ENCODE assay signal across 8 cellular contexts in genomic region chr1:170530972-170531757, GRCh38. TPM values are rescaled to one million over a fixed set of nuclear protein-coding genes. Genes with fewer than 3 reads are reported as not detected.
DNase-seq lines count a peak whose midpoint lies in the region; ATAC-seq, FAIRE-seq and TF ChIP-seq lines count a peak whose summit lies in the region.

No MANE protein-coding gene starts in this region.

- H3K9me3 ChIP-seq in Caco-2 (no peaks in the 10 kb centered on the region), GM12878 (replicated peaks; ENCODE audit: control insufficient read depth, insufficient read depth, low read length) (no peaks in the 10 kb centered on the region), upper lobe of left lung (no peaks in the 10 kb centered on the region)

- H3K27ac ChIP-seq in GM12878 (ENCODE audit: control insufficient read depth, insufficient read depth), result peak overlapping the region; percentile 99
- H3K27ac ChIP-seq in upper lobe of left lung, result peak overlapping the region; percentile 87 to 93 (median 92)

- CTCF ChIA-PET in Caco-2 (lab: Charles Lee), result no interaction called here
- CTCF ChIA-PET in GM12878 (lab: Yijun Ruan, JAX), result interaction anchor here (0.6 to 1.3 kb wide), 4 partner anchors 10 to 199 kb away, joined by 3 to 4 read pairs (median 4); no protein-coding TSS in a partner anchor

- RAD21 ChIA-PET in GM12878 (lab: Charles Lee; ENCODE audit: unreplicated experiment), result interaction anchor here (0.6 to 4.7 kb wide), 12 partner anchors 10 to 528 kb away, joined by 3 to 41 read pairs (median 3); no protein-coding TSS in a partner anchor

- H3K4me2 ChIP-seq in GM12878 (ENCODE audit: control insufficient read depth, insufficient read depth), result peak overlapping the region; percentile 64

- peak overlapping the region; percentile 71 for H3K4me3 ChIP-seq in Caco-2 (ENCODE audit: low read depth, low read length)
- H3K4me3 ChIP-seq in GM12878, result peak overlapping the region; percentile 85
- peak overlapping the region; percentile 74 for H3K4me3 ChIP-seq in lower leg skin (ENCODE audit: low read depth, poor library complexity, severe bottlenecking)
- peak overlapping the region; percentile 26 to 65 (median 60) for H3K4me3 ChIP-seq in upper lobe of left lung

- peak overlapping the region; percentile 99 for H3K9ac ChIP-seq in GM12878 (ENCODE audit: control insufficient read depth, insufficient read depth, low read length)

- no peaks in the 10 kb centered on the region for H3K4me1 Mint-ChIP-seq in Caco-2 (ENCODE audit: low read depth, unreplicated experiment)
- peaks cover 7% of the 10 kb centered on the region for H3K4me1 Mint-ChIP-seq in activated T-helper 1 cell treated with anti-CD3 and anti-CD28 coated beads, Interleukin-12 subunit alpha, Interleukin-12 subunit beta, Interleukin-2, Interleukin-4 antibody, amounts not matched to agents 30 ng/mL and 10 ng/mL and 1 ng/mL, durations not matched to agents 14 hours and 24 hours and 36 hours (ENCODE audit: low read depth)

- peaks cover 6% of the 10 kb centered on the region for H3K27me3 Mint-ChIP-seq in Caco-2 (ENCODE audit: insufficient read depth, unreplicated experiment)
- H3K27me3 Mint-ChIP-seq in activated T-helper 1 cell treated with anti-CD3 and anti-CD28 coated beads, Interleukin-12 subunit alpha, Interleukin-12 subunit beta, Interleukin-2, Interleukin-4 antibody, amounts not matched to agents 30 ng/mL and 10 ng/mL and 1 ng/mL, durations not matched to agents 14 hours and 24 hours and 36 hours (ENCODE audit: insufficient read depth), result peaks cover 4% of the 10 kb centered on the region

- 38% methylated on average over 26 of the region's 29 CpGs for WGBS in GM12878 (ENCODE audit: insufficient coverage, insufficient replicate concordance, low lambda C conversion rate, missing lambda C conversion rate)
- 16 to 17% methylated on average over 29 of the region's 29 CpGs for WGBS in lower leg skin, 2 donors
- 22 to 24% methylated on average over 29 of the region's 29 CpGs for WGBS in upper lobe of left lung, 2 donors

- intact Hi-C loops in Caco-2 (cut with micrococcal nuclease; ENCODE audit: unreplicated experiment), result no loop called here
- intact Hi-C loops in GM12878 (cut with micrococcal nuclease; ENCODE audit: unreplicated experiment), result loop anchor here (5.0 to 10.0 kb wide), 5 partner anchors 306 to 826 kb away; partner anchors contain the start of gene SCYL3
- intact Hi-C loops in lower leg skin (cut with DNase I; ENCODE audit: low total_unique reads), result no loop called here
- intact Hi-C loops in activated T-helper 1 cell treated with anti-CD3 and anti-CD28 coated beads, Interleukin-12 subunit alpha, Interleukin-12 subunit beta, Interleukin-2, Interleukin-4 antibody, amounts not matched to agents 30 ng/mL and 10 ng/mL and 1 ng/mL, durations not matched to agents 14 hours and 24 hours and 36 hours (cut with micrococcal nuclease), result loop anchor here (5.0 to 10.0 kb wide), 4 partner anchors 606 to 1429 kb away; partner anchors contain the start of genes FMO4 and VAMP4

- no peaks in the 10 kb centered on the region for H3K9me3 Mint-ChIP-seq in Caco-2 (ENCODE audit: unreplicated experiment)
- no peaks in the 10 kb centered on the region for H3K9me3 Mint-ChIP-seq in activated T-helper 1 cell treated with anti-CD3 and anti-CD28 coated beads, Interleukin-12 subunit alpha, Interleukin-12 subunit beta, Interleukin-2, Interleukin-4 antibody, amounts not matched to agents 30 ng/mL and 10 ng/mL and 1 ng/mL, durations not matched to agents 14 hours and 24 hours and 36 hours

- no peak overlapping the region for H3K27ac Mint-ChIP-seq in Caco-2 (ENCODE audit: unreplicated experiment)
- no peak overlapping the region for H3K27ac Mint-ChIP-seq in activated T-helper 1 cell treated with anti-CD3 and anti-CD28 coated beads, Interleukin-12 subunit alpha, Interleukin-12 subunit beta, Interleukin-2, Interleukin-4 antibody, amounts not matched to agents 30 ng/mL and 10 ng/mL and 1 ng/mL, durations not matched to agents 14 hours and 24 hours and 36 hours

- TF ChIP-seq RAD21 in GM12878 (IDR thresholded peaks at IDR 0.05; ENCODE audit: insufficient read depth, low read depth, low read length), result no peak

- ATAC-seq in HG02642 (IDR thresholded peaks at IDR 0.05; ENCODE audit: poor library complexity, unreplicated experiment) (peak; percentile 4), GM12878 (no peak; the same call in 2 of the 3 replicates), upper lobe of left lung (ENCODE audit: low FRiP score in 2 of 2) (no peak)

- H3K4me3 Mint-ChIP-seq in Caco-2 (ENCODE audit: unreplicated experiment), result no peak overlapping the region
- H3K4me3 Mint-ChIP-seq in activated T-helper 1 cell treated with anti-CD3 and anti-CD28 coated beads, Interleukin-12 subunit alpha, Interleukin-12 subunit beta, Interleukin-2, Interleukin-4 antibody, amounts not matched to agents 30 ng/mL and 10 ng/mL and 1 ng/mL, durations not matched to agents 14 hours and 24 hours and 36 hours, result no peak overlapping the region

- H2AFZ ChIP-seq in GM12878 (ENCODE audit: control insufficient read depth, low read depth, low read length), result peak overlapping the region; percentile 100

- POLR2A ChIA-PET in Caco-2 (lab: Charles Lee), result interaction anchor here (0.6 to 0.7 kb wide), 3 partner anchors 48 to 228 kb away, joined by 6 to 13 read pairs (median 10); no protein-coding TSS in a partner anchor
- POLR2A ChIA-PET in GM12878 (lab: Charles Lee), result interaction anchor here (0.6 to 1.5 kb wide), 9 partner anchors 9 to 455 kb away, joined by 3 to 9 read pairs (median 4); no protein-coding TSS in a partner anchor

- BruUV-seq in Caco-2 (replicated peaks; lab: Mats Ljungman, UMichigan) (TSS peak; percentile 93), GM12878 (replicated peaks; lab: Mats Ljungman, UMichigan) (TSS peak; percentile 93)

- TF ChIP-seq CTCF in Caco-2 (IDR thresholded peaks at IDR 0.05; ENCODE audit: insufficient read depth in 1 of 2, low read depth in 1 of 2, low read length in 1 of 2, severe bottlenecking in 1 of 2, unreplicated experiment in 1 of 2) (no peak), GM12878 (IDR thresholded peaks at IDR 0.05 in 2 of 3, conservative IDR thresholded peaks at IDR 0.05 in 1 of 3; ENCODE audit: control insufficient read depth in 2 of 3, extremely low read depth in 1 of 3, insufficient read depth in 1 of 3, low read depth in 3 of 3, low read length in 3 of 3) (no peak), lower leg skin (IDR thresholded peaks at IDR 0.05) (no peak), upper lobe of left lung (IDR thresholded peaks at IDR 0.05) (no peak)

- in situ Hi-C loops in GM12878 (cut with MboI), result loop anchor here (5.0 to 10.0 kb wide), 2 partner anchors 456 to 614 kb away; partner anchors contain the start of gene KIFAP3

- H4K20me1 ChIP-seq in GM12878 (ENCODE audit: control insufficient read depth, insufficient read depth), result no peaks in the 10 kb centered on the region

- no peaks in the 10 kb centered on the region for H3K36me3 ChIP-seq in Caco-2 (ENCODE audit: control insufficient read depth, insufficient read depth, low read length)
- no peaks in the 10 kb centered on the region for H3K36me3 ChIP-seq in GM12878 (ENCODE audit: control insufficient read depth in 2 of 2, insufficient read depth in 2 of 2, low read length in 1 of 2)
- H3K36me3 ChIP-seq in upper lobe of left lung, result no peaks in the 10 kb centered on the region

- no peak for FAIRE-seq in GM12878 (lab: Jason Lieb, UNC)

- no peaks in the 10 kb centered on the region for H3K36me3 Mint-ChIP-seq in Caco-2 (ENCODE audit: insufficient read depth, unreplicated experiment)
- H3K36me3 Mint-ChIP-seq in activated T-helper 1 cell treated with anti-CD3 and anti-CD28 coated beads, Interleukin-12 subunit alpha, Interleukin-12 subunit beta, Interleukin-2, Interleukin-4 antibody, amounts not matched to agents 30 ng/mL and 10 ng/mL and 1 ng/mL, durations not matched to agents 14 hours and 24 hours and 36 hours (ENCODE audit: low read depth), result peaks cover 5% of the 10 kb centered on the region

- SMC1A ChIA-PET in GM12878 (lab: Charles Lee; ENCODE audit: uncharacterized antibody, unreplicated experiment), result interaction anchor here (0.7 to 6.3 kb wide), 8 partner anchors 9 to 456 kb away, joined by 3 to 47 read pairs (median 5); partner anchors contain the start of gene KIFAP3

- TF ChIP-seq EP300 in GM12878 (IDR thresholded peaks at IDR 0.05; ENCODE audit: borderline replicate concordance in 1 of 2, control insufficient read depth in 1 of 2, low read depth in 2 of 2, low read length in 2 of 2) (no peak), upper lobe of left lung (IDR thresholded peaks at IDR 0.05) (no peak)

- H3K4me1 ChIP-seq in Caco-2, result peaks cover 6% of the 10 kb centered on the region; the same call in 1 of the 2 replicates
- no peaks in the 10 kb centered on the region for H3K4me1 ChIP-seq in GM12878 (ENCODE audit: control insufficient read depth, insufficient read depth, low read length)
- peaks cover 9 to 25% (median 20%) of the 10 kb centered on the region in 4 donors for H3K4me1 ChIP-seq in upper lobe of left lung

- H3K79me2 ChIP-seq in GM12878 (ENCODE audit: control insufficient read depth, insufficient read depth, low read length), result peaks cover 36% of the 10 kb centered on the region

- TF ChIP-seq POLR2A in GM12878 (IDR thresholded peaks at IDR 0.05; ENCODE audit: low read depth, low read length) (no peak), lower leg skin (IDR thresholded peaks at IDR 0.05) (no peak), upper lobe of left lung (IDR thresholded peaks at IDR 0.05) (no peak)

- DNase-seq in Caco-2 (no peak), GM12878 (ENCODE audit: low read depth, low spot score) (no peak), lower leg skin (ENCODE audit: low spot score in 2 of 2) (peak in 1 of 2 donors; percentile 16), upper lobe of left lung (peak in 1 of 2 donors; percentile 12), DMS153 (lab: John Stamatoyannopoulos, UW) (no peak), NCI-H526 treated with DMSO at 0.1 percent for 48 hours (lab: John Stamatoyannopoulos, UW) (no peak)
- no peak for DNase-seq in activated T-helper 1 cell treated with anti-CD3 and anti-CD28 coated beads, Interleukin-12 subunit alpha, Interleukin-12 subunit beta, Interleukin-2, Interleukin-4 antibody, amounts not matched to agents 30 ng/mL and 10 ng/mL and 1 ng/mL, durations not matched to agents 14 hours and 24 hours and 36 hours (ENCODE audit: low spot score)

- H3K27me3 ChIP-seq in Caco-2 (replicated peaks; ENCODE audit: control insufficient read depth, insufficient read depth, low read length) (no peaks in the 10 kb centered on the region), GM12878 (replicated peaks in 1 of 2; ENCODE audit: control insufficient read depth in 2 of 2, insufficient read depth in 2 of 2, low read length in 1 of 2) (no peaks in the 10 kb centered on the region), upper lobe of left lung (no peaks in the 10 kb centered on the region)

RNA-seq across cellular contexts. Expression of gene GORAB, which starts 0.8 kb away (rescaled TPM):
- total RNA-seq in Caco-2 (2022), result 6.5 and 11.0 TPM in 2 replicates
- 56.4 and 59.5 TPM in 2 replicates for total RNA-seq in GM12878 (2013; cell fraction: nucleolus; rRNA removed)
- 11.5 and 11.8 TPM in 2 replicates for total RNA-seq in GM12878 (2014; rRNA removed)
- 10.5 and 13.0 TPM in 2 replicates for total RNA-seq in GM12878 (2014; rRNA removed; fragmentation: Illumina TruSeq; extraction: Trizol)
- total RNA-seq in GM12878 (2021), result 9.0 and 10.2 TPM in 2 replicates
- 6.6 TPM for polyA plus RNA-seq in GM12878 (2011; ENCODE audit: low read depth)
- polyA plus RNA-seq in GM12878 (2011; rRNA removed), result 38.6 and 50.8 TPM in 2 replicates
- 11.3 and 11.4 TPM in 2 replicates for polyA plus RNA-seq in GM12878 (2011; cell fraction: cytosol; rRNA removed)
- polyA plus RNA-seq in GM12878 (2011; cell fraction: nucleus; rRNA removed), result 37.0 and 52.2 TPM in 2 replicates
- 9.5 and 10.7 TPM in 2 replicates for polyA plus RNA-seq in GM12878 (2012)
- 15.9 and 16.2 TPM in 2 replicates for polyA plus RNA-seq in GM12878 (2014; fragmentation: Illumina TruSeq; extraction: Trizol)
- 1 to 10 TPM; 5.5 to 7.6 TPM for polyA plus RNA-seq in GM12878 (2014; fragmentation: Nextera tagmentation; extraction: Ambion mirVana)
- polyA plus RNA-seq in GM12878 (2014; rRNA removed), result 11.4 and 12.8 TPM in 2 replicates
- polyA plus RNA-seq in GM12878 (2016; fragmentation: Nextera tagmentation; extraction: Ambion mirVana), result 1 to 10 TPM; 9.3 to 9.7 TPM
- polyA minus RNA-seq in GM12878 (2011; rRNA and poly(A)+ RNA removed), result 20.6 and 24.1 TPM in 2 replicates
- 8.9 and 9.2 TPM in 2 replicates for polyA minus RNA-seq in GM12878 (2011; cell fraction: cytosol; rRNA and poly(A)+ RNA removed)
- polyA minus RNA-seq in GM12878 (2011; cell fraction: nucleus; rRNA and poly(A)+ RNA removed), result 28.0 and 33.8 TPM in 2 replicates
- 1 to 10 TPM; 3.7 to 8.5 (median 5.0) TPM for total RNA-seq in lower leg skin
- 10 to 100 TPM in 5 of 6 donors, 1 to 10 TPM in 1; 8.4 to 32.5 (median 11.7) TPM for total RNA-seq in upper lobe of left lung
- total RNA-seq in activated T-helper 1 cell treated with anti-CD3 and anti-CD28 coated beads, Interleukin-12 subunit alpha, Interleukin-12 subunit beta, Interleukin-2, Interleukin-4 antibody, amounts not matched to agents 30 ng/mL and 10 ng/mL and 1 ng/mL, durations not matched to agents 14 hours and 24 hours and 36 hours, result 11.8 and 12.2 TPM in 2 replicates

Comparison
In these comparisons a context has a peak if more than half of its experiments do, and no peak if none do; other contexts are left out.
1. intact Hi-C loops: an anchor here in GM12878 (5.0 to 10.0 kb wide) and activated T-helper 1 cell treated with anti-CD3 and anti-CD28 coated beads, Interleukin-12 subunit alpha, Interleukin-12 subunit beta, Interleukin-2, Interleukin-4 antibody, amounts not matched to agents 30 ng/mL and 10 ng/mL and 1 ng/mL, durations not matched to agents 14 hours and 24 hours and 36 hours (5.0 to 10.0 kb wide); none called in Caco-2 and lower leg skin.